18 cellular contexts compared by ENCODE assay signal in genomic region chr16:28610595-28611270, GRCh38. TPM values are rescaled to one million over a fixed set of nuclear protein-coding genes. Genes with fewer than 3 reads are reported as not detected.
A peak's percentile ranks its signal among the peaks of the same experiment; 100 is the strongest.
DNase-seq lines count a peak whose midpoint lies in the region; ATAC-seq and TF ChIP-seq lines count a peak whose summit lies in the region.
"Had no signal": no experiment of that assay in that cellular context is flagged by ENCODE, and none has a peak within 500 bp of the region (broad histone marks: within the 10 kb centered on the region; RNA-seq: fewer than 3 reads in every experiment).

No MANE protein-coding gene starts in this region.

- ATAC-seq in HG03521 (IDR thresholded peaks at IDR 0.05; ENCODE audit: unreplicated experiment) (no peak), HG03460 (IDR thresholded peaks at IDR 0.05; ENCODE audit: unreplicated experiment) (no peak)
- ATAC-seq: activated T-cell treated with anti-CD3 and anti-CD28 coated beads, Interleukin-2, amount 50 U/mL, for 4 hours; SK-N-SH treated with all-trans-retinoic acid at 6 μM for 48 hours had no signal

- H3K9me3 ChIP-seq in PC-9 (ENCODE audit: insufficient read depth, low read depth) (no peaks in the 10 kb centered on the region), liver (ENCODE audit: control insufficient read depth in 4 of 4, low read length in 3 of 4) (no peaks in the 10 kb centered on the region), skeletal muscle tissue (ENCODE audit: control insufficient read depth in 3 of 3, low read length in 3 of 3) (no peaks in the 10 kb centered on the region)
- H3K9me3 ChIP-seq: A549, thoracic aorta had no signal

- H3K4me1 ChIP-seq in PC-9 (replicated peaks; ENCODE audit: insufficient read depth): peaks cover 25% of the 10 kb centered on the region
- H3K4me1 ChIP-seq in liver (ENCODE audit: control insufficient read depth in 4 of 4, insufficient read depth in 4 of 4, low read length in 3 of 4): peaks cover 5 to 31% (median 28%) of the 10 kb centered on the region in 4 donors
- H3K4me1 ChIP-seq in skeletal muscle tissue (ENCODE audit: control insufficient read depth in 3 of 3, insufficient read depth in 3 of 3, low read length in 3 of 3): peaks cover 12 to 16% (median 13%) of the 10 kb centered on the region in 3 donors

- no peaks in the 10 kb centered on the region for H3K9me2 ChIP-seq in PC-9 (ENCODE audit: insufficient read depth)

- WGBS in liver: 40% methylated on average over 11 of the region's 11 CpGs

- no peak for TF ChIP-seq RAD21 in liver (IDR thresholded peaks at IDR 0.05)

- H3K4me3 ChIP-seq in PC-9 (no peak overlapping the region), liver (ENCODE audit: low read depth in 1 of 3, low read length in 3 of 3) (peak overlapping the region; percentile 18 to 42 (median 21)), skeletal muscle tissue (ENCODE audit: low read length in 3 of 3) (no peak overlapping the region)
- H3K4me3 ChIP-seq: A549 had no signal

- BruUV-seq in PC-9 (replicated peaks; lab: Mats Ljungman, UMichigan): no TSS peak

- no peaks in the 10 kb centered on the region; the same call in 1 of the 2 replicates for H3K36me3 ChIP-seq in PC-9 (ENCODE audit: low read depth)
- peaks cover 3 to 8% (median 3%) of the 10 kb centered on the region in 4 donors for H3K36me3 ChIP-seq in liver (ENCODE audit: control insufficient read depth in 4 of 4, insufficient read depth in 3 of 4, low read depth in 1 of 4, low read length in 3 of 4)
- peaks cover 0 to 6% (median 3%) of the 10 kb centered on the region in 3 donors for H3K36me3 ChIP-seq in skeletal muscle tissue (ENCODE audit: control insufficient read depth in 3 of 3, insufficient read depth in 3 of 3, low read length in 3 of 3)
- H3K36me3 ChIP-seq: thoracic aorta had no signal

- peak overlapping the region; percentile 64 for H3K4me2 ChIP-seq in PC-9

- intact Hi-C loops in activated CD4-positive, alpha-beta memory T cell treated with anti-CD3 and anti-CD28 coated beads for 36 hours (cut with micrococcal nuclease): loop anchor here (10.0 kb wide), 1 partner anchor 296 kb away; no protein-coding TSS in a partner anchor
- intact Hi-C loops in PC-9 (cut with micrococcal nuclease; ENCODE audit: unreplicated experiment): no loop called here

- H3K27ac Mint-ChIP-seq in activated CD4-positive, alpha-beta memory T cell treated with anti-CD3 and anti-CD28 coated beads, Interleukin-2, amount 10 ng/mL, durations not matched to agents 7 days and 5 days: peak overlapping the region; percentile 9
- no peak overlapping the region for H3K27ac Mint-ChIP-seq in activated CD4-positive, alpha-beta memory T cell treated with anti-CD3 and anti-CD28 coated beads for 36 hours

- CTCF ChIA-PET in activated CD4-positive, alpha-beta memory T cell treated with anti-CD3 and anti-CD28 coated beads, Interleukin-2, amount 10 ng/mL, durations not matched to agents 7 days and 5 days (lab: Charles Lee): no interaction called here
- CTCF ChIA-PET in activated CD4-positive, alpha-beta memory T cell treated with anti-CD3 and anti-CD28 coated beads for 36 hours (lab: Charles Lee): no interaction called here
- CTCF ChIA-PET in PC-9 (lab: Charles Lee): interaction anchor here (0.6 to 2.3 kb wide), 2 partner anchors 13 to 69 kb away, joined by 4 to 21 read pairs; partner anchors contain the start of gene SULT1A2

- peaks cover 9% of the 10 kb centered on the region for H3F3A ChIP-seq in PC-9 (ENCODE audit: insufficient read depth, low read depth)

- no peak overlapping the region for H3K4me3 Mint-ChIP-seq in activated CD4-positive, alpha-beta memory T cell treated with anti-CD3 and anti-CD28 coated beads, Interleukin-2, amount 10 ng/mL, durations not matched to agents 7 days and 5 days
- H3K4me3 Mint-ChIP-seq in activated CD4-positive, alpha-beta memory T cell treated with anti-CD3 and anti-CD28 coated beads for 36 hours: no peak overlapping the region
- H3K4me3 Mint-ChIP-seq: activated T-cell treated with anti-CD3 and anti-CD28 coated beads, Interleukin-2, amount 50 U/mL, for 4 hours had no signal

- DNase-seq in activated CD4-positive, alpha-beta memory T cell treated with anti-CD3 and anti-CD28 coated beads, Interleukin-2, amount 10 ng/mL, durations not matched to agents 7 days and 5 days: no peak
- DNase-seq in activated CD4-positive, alpha-beta memory T cell treated with anti-CD3 and anti-CD28 coated beads for 36 hours: no peak
- DNase-seq in PC-9 (no peak), NCI-H526 treated with DMSO at 0.1 percent for 48 hours (lab: John Stamatoyannopoulos, UW) (no peak)
- DNase-seq: activated CD4-positive, CD25-positive, alpha-beta regulatory T cell; activated T-cell treated with anti-CD3 and anti-CD28 coated beads, Interleukin-2, amount 50 U/mL, for 4 hours; effector memory CD4-positive, alpha-beta T cell; stimulated activated CD4-positive, alpha-beta T cell treated with anti-CD3 and anti-CD28 coated beads, Interleukin-12 subunit alpha, Interleukin-12 subunit beta, amount 100 ng/mL, for 4 hours had no signal

- no peaks in the 10 kb centered on the region for H3K27me3 Mint-ChIP-seq in activated CD4-positive, alpha-beta memory T cell treated with anti-CD3 and anti-CD28 coated beads, Interleukin-2, amount 10 ng/mL, durations not matched to agents 7 days and 5 days
- H3K27me3 Mint-ChIP-seq in activated CD4-positive, alpha-beta memory T cell treated with anti-CD3 and anti-CD28 coated beads for 36 hours: no peaks in the 10 kb centered on the region

- H3K27me3 ChIP-seq in PC-9 (ENCODE audit: insufficient read depth, low read depth) (no peaks in the 10 kb centered on the region), liver (ENCODE audit: control insufficient read depth in 4 of 4, insufficient read depth in 4 of 4, low read length in 3 of 4) (no peaks in the 10 kb centered on the region), skeletal muscle tissue (ENCODE audit: control insufficient read depth in 3 of 3, insufficient read depth in 3 of 3, low read length in 3 of 3) (no peaks in the 10 kb centered on the region)

- H4K20me1 ChIP-seq in PC-9 (ENCODE audit: insufficient read depth): no peaks in the 10 kb centered on the region

- H3K79me2 ChIP-seq in PC-9 (ENCODE audit: low read depth): peaks cover 26% of the 10 kb centered on the region

- no peak overlapping the region for H3K9ac ChIP-seq in liver (ENCODE audit: low read depth in 1 of 2, low read length in 2 of 2)
- peak overlapping the region in 1 of 3 donors; percentile 33 for H3K9ac ChIP-seq in skeletal muscle tissue (ENCODE audit: low read depth in 1 of 3, low read length in 3 of 3)

- no peak overlapping the region for H2AFZ ChIP-seq in PC-9

- H3K36me3 Mint-ChIP-seq in activated CD4-positive, alpha-beta memory T cell treated with anti-CD3 and anti-CD28 coated beads, Interleukin-2, amount 10 ng/mL, durations not matched to agents 7 days and 5 days (ENCODE audit: low read depth): no peaks in the 10 kb centered on the region
- H3K36me3 Mint-ChIP-seq in activated CD4-positive, alpha-beta memory T cell treated with anti-CD3 and anti-CD28 coated beads for 36 hours: peaks cover 2% of the 10 kb centered on the region

- POLR2A ChIA-PET in activated CD4-positive, alpha-beta memory T cell treated with anti-CD3 and anti-CD28 coated beads, Interleukin-2, amount 10 ng/mL, durations not matched to agents 7 days and 5 days (lab: Charles Lee): interaction anchor here (1.1 kb wide), 1 partner anchor 13 kb away, joined by 3 read pairs; no protein-coding TSS in a partner anchor
- POLR2A ChIA-PET in activated CD4-positive, alpha-beta memory T cell treated with anti-CD3 and anti-CD28 coated beads for 36 hours (lab: Charles Lee): no interaction called here
- POLR2A ChIA-PET in PC-9 (lab: Charles Lee; ENCODE audit: unreplicated experiment): interaction anchor here (0.6 to 1.5 kb wide), 3 partner anchors 13 to 349 kb away, joined by 6 to 59 read pairs (median 25); partner anchors contain the start of gene SULT1A2

- peaks cover 9% of the 10 kb centered on the region for H3K4me1 Mint-ChIP-seq in activated CD4-positive, alpha-beta memory T cell treated with anti-CD3 and anti-CD28 coated beads, Interleukin-2, amount 10 ng/mL, durations not matched to agents 7 days and 5 days
- peaks cover 4% of the 10 kb centered on the region for H3K4me1 Mint-ChIP-seq in activated CD4-positive, alpha-beta memory T cell treated with anti-CD3 and anti-CD28 coated beads for 36 hours (ENCODE audit: low read depth)

- peak overlapping the region; percentile 69; the same call in 1 of the 2 replicates for H3K27ac ChIP-seq in PC-9
- H3K27ac ChIP-seq in liver (ENCODE audit: low read depth in 1 of 2, low read length in 2 of 2): peak overlapping the region; percentile 72 to 84
- H3K27ac ChIP-seq in skeletal muscle tissue (ENCODE audit: low read depth, low read length): peak overlapping the region; percentile 23
- H3K27ac ChIP-seq: thoracic aorta had no signal

- no peak for TF ChIP-seq CTCF in PC-9 (conservative IDR thresholded peaks at IDR 0.05)
- TF ChIP-seq CTCF in liver (IDR thresholded peaks at IDR 0.05; ENCODE audit: low read depth, low read length, missing input control): no peak

- H3K9me3 Mint-ChIP-seq in activated CD4-positive, alpha-beta memory T cell treated with anti-CD3 and anti-CD28 coated beads, Interleukin-2, amount 10 ng/mL, durations not matched to agents 7 days and 5 days: no peaks in the 10 kb centered on the region
- no peaks in the 10 kb centered on the region for H3K9me3 Mint-ChIP-seq in activated CD4-positive, alpha-beta memory T cell treated with anti-CD3 and anti-CD28 coated beads for 36 hours
- H3K9me3 Mint-ChIP-seq: activated T-cell treated with anti-CD3 and anti-CD28 coated beads, Interleukin-2, amount 50 U/mL, for 4 hours had no signal

RNA-seq across cellular contexts. Expression of gene SULT1A1, which starts 0.9 kb away (rescaled TPM):
- 1 to 10 TPM; 5.5 to 6.2 TPM for total RNA-seq in activated CD4-positive, alpha-beta memory T cell treated with anti-CD3 and anti-CD28 coated beads, Interleukin-2, amount 10 ng/mL, durations not matched to agents 7 days and 5 days
- total RNA-seq in activated CD4-positive, alpha-beta memory T cell treated with anti-CD3 and anti-CD28 coated beads for 36 hours: 1 to 10 TPM; 8.7 to 9.0 TPM
- total RNA-seq in PC-9 (2021): 82.0 and 98.8 TPM in 2 replicates
- 10 to 100 TPM; 25.3 to 94.5 TPM for total RNA-seq in liver
- 100 to 1,000 TPM; 110 to 143 TPM for polyA plus RNA-seq in liver
- 2.6 TPM for total RNA-seq in skeletal muscle tissue

RNA-seq across cellular contexts. Expression of gene SULT1A2, which starts 13.9 kb away (rescaled TPM):
- under 1 TPM; 0.13 to 0.15 TPM for total RNA-seq in activated CD4-positive, alpha-beta memory T cell treated with anti-CD3 and anti-CD28 coated beads, Interleukin-2, amount 10 ng/mL, durations not matched to agents 7 days and 5 days
- under 1 TPM in 1 of 2 experiments, not detected in 1; 0.24 TPM for total RNA-seq in activated CD4-positive, alpha-beta memory T cell treated with anti-CD3 and anti-CD28 coated beads for 36 hours
- total RNA-seq in PC-9 (2021) (21.8 and 23.0 TPM in 2 replicates), liver (10 to 100 TPM in 1 of 2 donors, 1 to 10 TPM in 1; 1.6 to 19.2 TPM), skeletal muscle tissue (0.52 TPM)
- 10 to 100 TPM; 10.6 to 29.4 TPM for polyA plus RNA-seq in liver
- total RNA-seq: activated T-cell treated with anti-CD3 and anti-CD28 coated beads, Interleukin-2, amount 50 U/mL, for 4 hours; astrocyte; thoracic aorta had no signal

RNA-seq across cellular contexts. Expression of gene NPIPB8, which starts 27.1 kb away (rescaled TPM):
- under 1 TPM in 1 of 2 experiments, not detected in 1; 0.30 TPM for total RNA-seq in activated CD4-positive, alpha-beta memory T cell treated with anti-CD3 and anti-CD28 coated beads, Interleukin-2, amount 10 ng/mL, durations not matched to agents 7 days and 5 days
- under 1 TPM in 1 of 2 experiments, not detected in 1; 0.27 TPM for total RNA-seq in activated CD4-positive, alpha-beta memory T cell treated with anti-CD3 and anti-CD28 coated beads for 36 hours
- 2.2 and 4.1 TPM in 2 replicates for total RNA-seq in PC-9 (2021)
- total RNA-seq in liver: under 1 TPM in 1 of 2 donors, not detected in 1; 0.08 TPM
- under 1 TPM in 1 of 2 donors, not detected in 1; 0.53 TPM for polyA plus RNA-seq in liver
- total RNA-seq in skeletal muscle tissue: not detected
- total RNA-seq: astrocyte, frontal cortex, kidney epithelial cell, thoracic aorta had no signal

RNA-seq across cellular contexts. Expression of gene SGF29, which starts 57.0 kb away (rescaled TPM):
- 10 to 100 TPM; 25.8 to 28.0 TPM for total RNA-seq in activated CD4-positive, alpha-beta memory T cell treated with anti-CD3 and anti-CD28 coated beads, Interleukin-2, amount 10 ng/mL, durations not matched to agents 7 days and 5 days
- total RNA-seq in activated CD4-positive, alpha-beta memory T cell treated with anti-CD3 and anti-CD28 coated beads for 36 hours: 10 to 100 TPM; 17.8 to 18.5 TPM
- total RNA-seq in PC-9 (2021): 45.3 and 51.1 TPM in 2 replicates
- 10 to 100 TPM in 1 of 2 donors, 1 to 10 TPM in 1; 6.5 to 11.5 TPM for total RNA-seq in liver
- polyA plus RNA-seq in liver: 10 to 100 TPM in 1 of 2 donors, 1 to 10 TPM in 1; 9.4 to 18.1 TPM
- 19.8 TPM for total RNA-seq in skeletal muscle tissue

Comparison
In these comparisons a context has a peak if more than half of its experiments do, and no peak if none do; other contexts are left out.
1. H3K27ac ChIP-seq: peak in every context shown above with its lines; median percentile 78 in liver; 69 in PC-9; 23 in skeletal muscle tissue.
2. H3K4me3 ChIP-seq: peak in liver (3 of 3); none in PC-9 (single experiment) and skeletal muscle tissue (0 of 3).